ENCODE assay signal across 8 cellular contexts in the genomic region with DNA sequence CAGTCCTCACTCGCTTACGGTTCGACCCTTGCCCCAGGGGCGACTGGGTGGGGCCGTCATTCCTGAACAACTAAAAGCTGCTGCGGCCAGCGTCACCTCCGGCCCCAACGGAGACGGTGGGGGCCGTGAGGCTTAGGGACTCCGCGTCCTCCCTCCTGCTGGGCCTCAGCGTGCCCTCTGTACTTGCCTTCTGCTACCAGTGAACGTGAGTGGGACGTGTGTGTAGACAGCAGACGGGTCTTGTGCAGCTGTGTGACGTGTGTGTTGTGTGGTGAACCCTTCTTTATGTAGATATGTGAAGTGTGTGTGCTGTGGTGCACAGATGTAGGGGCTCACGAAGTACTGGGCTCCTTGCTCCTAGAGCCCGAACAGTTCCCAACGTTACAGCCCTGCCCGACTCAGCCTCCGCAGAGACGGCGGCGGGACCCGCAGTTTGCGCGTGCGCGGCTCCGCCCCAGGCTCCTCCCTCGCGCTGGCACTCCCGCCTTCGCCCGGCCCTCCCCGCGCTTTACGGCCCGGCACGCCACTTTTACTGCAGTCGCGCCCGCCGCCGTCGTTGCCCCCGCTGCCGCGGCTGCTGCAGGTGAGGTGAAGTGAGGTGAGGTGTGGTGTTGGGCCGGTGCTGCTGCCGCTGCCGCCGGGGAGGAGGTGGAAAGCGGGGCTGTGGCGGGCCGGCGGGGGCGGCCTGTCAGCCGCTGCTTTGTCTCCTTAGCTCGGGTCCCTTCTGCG. TPM values are rescaled to one million over a fixed set of nuclear protein-coding genes. Genes with fewer than 3 reads are reported as not detected.
DNase-seq lines count a peak whose midpoint lies in the region; ATAC-seq and TF ChIP-seq lines count a peak whose summit lies in the region.

PHAF1 (plus strand) TSS at position 535 of the 729 bp plus-strand sequence. CDS start 235 bp downstream, outside the sequence.

- no TSS peak for BruUV-seq in A673 (replicated peaks; lab: Mats Ljungman, UMichigan)

- H3K27ac ChIP-seq in A673 (ENCODE audit: low read depth, low read length, poor library complexity, severe bottlenecking) (peak within 1 kb of the TSS; percentile 56), VCaP (peak within 1 kb of the TSS; percentile 77), iPS-18a (ENCODE audit: low read length) (no peak within 1 kb of the TSS)

- H3K4me1 ChIP-seq in A673 (ENCODE audit: insufficient read depth, low read length, poor library complexity, severe bottlenecking), result peaks cover 19% of the 10 kb centered on the region
- H3K4me1 ChIP-seq in iPS-18a (ENCODE audit: control insufficient read depth, low read depth, low read length), result no peaks in the 10 kb centered on the region
- peaks cover 20% of the 10 kb centered on the region for H3K4me1 ChIP-seq in skeletal muscle satellite cell (ENCODE audit: control insufficient read depth, insufficient read depth, low read length)

- no peaks in the 10 kb centered on the region for H3K9me3 ChIP-seq in A673 (ENCODE audit: low read depth, low read length, poor library complexity, severe bottlenecking)
- no peaks in the 10 kb centered on the region for H3K9me3 ChIP-seq in iPS-18a (ENCODE audit: control insufficient read depth, low read depth, low read length)
- H3K9me3 ChIP-seq in skeletal muscle satellite cell (replicated peaks; ENCODE audit: low read length), result no peaks in the 10 kb centered on the region

- no peaks in the 10 kb centered on the region for H3K27me3 ChIP-seq in A673 (replicated peaks; ENCODE audit: insufficient read depth, low read depth, low read length, poor library complexity)
- H3K27me3 ChIP-seq in iPS-18a (ENCODE audit: control insufficient read depth, insufficient read depth, low read length), result peaks cover 8% of the 10 kb centered on the region
- H3K27me3 ChIP-seq in skeletal muscle satellite cell (ENCODE audit: control insufficient read depth, insufficient read depth, low read length), result no peaks in the 10 kb centered on the region

- intact Hi-C loops in A673 (cut with micrococcal nuclease; ENCODE audit: unreplicated experiment), result no loop called here

- H3K4me3 ChIP-seq in A673 (ENCODE audit: low read depth, low read length, poor library complexity, severe bottlenecking), result peak within 1 kb of the TSS; percentile 87
- peak within 1 kb of the TSS; percentile 98 for H3K4me3 ChIP-seq in iPS-18a (ENCODE audit: low read length)
- H3K4me3 ChIP-seq in skeletal muscle satellite cell (ENCODE audit: low read length), result peak within 1 kb of the TSS; percentile 99

- ATAC-seq in GM18867 (IDR thresholded peaks at IDR 0.05; ENCODE audit: unreplicated experiment) (peak; percentile 81), HG03095 (IDR thresholded peaks at IDR 0.05; ENCODE audit: unreplicated experiment) (peak; percentile 74)

- no peak for TF ChIP-seq CTCF in A673 (conservative IDR thresholded peaks at IDR 0.05; ENCODE audit: low read depth, low read length)
- no peak for TF ChIP-seq CTCF in VCaP (conservative IDR thresholded peaks at IDR 0.05)

- CTCF ChIA-PET in A673 (lab: Charles Lee), result interaction anchor here (0.6 kb wide), 1 partner anchor 137 kb away, joined by 3 read pairs; no protein-coding TSS in a partner anchor

- H3K36me3 ChIP-seq in A673 (ENCODE audit: insufficient read depth, low read length, poor library complexity, severe bottlenecking) (peaks cover 4% of the 10 kb centered on the region), iPS-18a (ENCODE audit: control insufficient read depth, low read depth, low read length) (no peaks in the 10 kb centered on the region), skeletal muscle satellite cell (ENCODE audit: insufficient read depth, low read length) (no peaks in the 10 kb centered on the region)

- in situ Hi-C loops in T47D (cut with HindIII; ENCODE audit: low pct_unique_long_range_greater_than_20kb, low sequenced_read_pairs), result no loop called here

- peak within 1 kb of the TSS; percentile 100 for H3K4me2 ChIP-seq in skeletal muscle satellite cell (ENCODE audit: low read length)

- POLR2A ChIA-PET in A673 (lab: Charles Lee; ENCODE audit: low non-redundant PET), result no interaction called here

- DNase-seq in A673 (ENCODE audit: low spot score) (peak; percentile 92), NCI-H2196 (lab: John Stamatoyannopoulos, UW; ENCODE audit: unreplicated experiment) (peak; percentile 83), T47D (ENCODE audit: low read depth in 1 of 2, low spot score in 1 of 2) (peak; percentile 95 to 96)

- H3K9ac ChIP-seq in iPS-18a (ENCODE audit: low read length) (peak within 1 kb of the TSS; percentile 66), skeletal muscle satellite cell (ENCODE audit: low read depth, low read length) (peak within 1 kb of the TSS; percentile 88)

RNA-seq across cellular contexts. Expression of gene PHAF1, which starts in this region (rescaled TPM):
- total RNA-seq in A673 (2021), result 23.2 and 23.5 TPM in 2 replicates
- total RNA-seq in skeletal muscle satellite cell (2012; rRNA removed), result 10.5 and 10.9 TPM in 2 replicates
